In the genomic region with DNA sequence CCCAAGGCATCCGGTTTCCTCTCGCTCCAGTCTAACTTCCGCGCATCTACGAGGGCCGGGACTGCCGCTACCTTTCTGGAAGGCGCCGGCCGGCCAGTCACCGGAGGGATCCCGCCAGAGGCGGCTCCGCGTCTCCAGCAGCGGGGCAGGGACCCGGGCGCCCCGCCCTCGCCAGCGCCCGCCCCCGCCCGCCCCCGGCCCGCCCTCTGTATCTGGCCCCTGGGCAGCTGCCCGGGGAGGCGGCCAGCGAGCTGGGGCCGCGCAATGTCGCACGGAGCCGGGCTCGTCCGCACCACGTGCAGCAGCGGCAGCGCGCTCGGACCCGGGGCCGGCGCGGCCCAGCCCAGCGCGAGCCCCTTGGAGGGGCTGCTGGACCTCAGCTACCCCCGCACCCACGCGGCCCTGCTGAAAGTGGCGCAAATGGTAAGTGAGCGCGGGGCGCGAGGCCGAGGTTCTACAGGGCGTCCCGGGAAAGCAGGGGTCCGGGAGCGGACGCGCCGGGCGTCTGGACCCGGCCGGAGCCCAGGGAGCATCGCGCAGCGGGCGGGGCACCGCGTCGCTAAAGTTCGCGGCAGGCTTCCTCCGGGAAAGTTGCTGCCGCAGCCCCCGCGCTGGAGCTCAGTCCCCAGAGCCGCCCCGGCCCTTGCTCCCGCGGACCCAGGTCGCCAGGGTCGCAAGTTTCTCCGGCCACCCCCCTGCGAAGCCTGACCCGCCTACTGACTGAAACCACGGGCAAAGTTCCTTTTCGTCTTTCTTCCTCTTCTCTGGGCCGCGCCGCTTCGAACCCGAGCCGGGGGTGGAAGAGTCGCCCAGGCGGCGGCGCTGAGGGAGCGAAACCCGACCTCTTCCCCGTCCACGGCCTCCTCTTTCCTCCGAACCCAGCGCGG, we compare ENCODE assay signal across 1 cellular context.
TF ChIP-seq lines count a peak whose summit lies in the region.

A gene with protein sequence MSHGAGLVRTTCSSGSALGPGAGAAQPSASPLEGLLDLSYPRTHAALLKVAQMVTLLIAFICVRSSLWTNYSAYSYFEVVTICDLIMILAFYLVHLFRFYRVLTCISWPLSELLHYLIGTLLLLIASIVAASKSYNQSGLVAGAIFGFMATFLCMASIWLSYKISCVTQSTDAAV (plus strand): TSS at position 211 of the 887 bp plus-strand sequence. CDS start 54 bp downstream, at position 265.

TF ChIP-seq in HepG2, 621 proteins besides CTCF, POLR2A, EP300 and RAD21 (continued from another document and continues in another):
- TF ChIP-seq, protein P1, sequence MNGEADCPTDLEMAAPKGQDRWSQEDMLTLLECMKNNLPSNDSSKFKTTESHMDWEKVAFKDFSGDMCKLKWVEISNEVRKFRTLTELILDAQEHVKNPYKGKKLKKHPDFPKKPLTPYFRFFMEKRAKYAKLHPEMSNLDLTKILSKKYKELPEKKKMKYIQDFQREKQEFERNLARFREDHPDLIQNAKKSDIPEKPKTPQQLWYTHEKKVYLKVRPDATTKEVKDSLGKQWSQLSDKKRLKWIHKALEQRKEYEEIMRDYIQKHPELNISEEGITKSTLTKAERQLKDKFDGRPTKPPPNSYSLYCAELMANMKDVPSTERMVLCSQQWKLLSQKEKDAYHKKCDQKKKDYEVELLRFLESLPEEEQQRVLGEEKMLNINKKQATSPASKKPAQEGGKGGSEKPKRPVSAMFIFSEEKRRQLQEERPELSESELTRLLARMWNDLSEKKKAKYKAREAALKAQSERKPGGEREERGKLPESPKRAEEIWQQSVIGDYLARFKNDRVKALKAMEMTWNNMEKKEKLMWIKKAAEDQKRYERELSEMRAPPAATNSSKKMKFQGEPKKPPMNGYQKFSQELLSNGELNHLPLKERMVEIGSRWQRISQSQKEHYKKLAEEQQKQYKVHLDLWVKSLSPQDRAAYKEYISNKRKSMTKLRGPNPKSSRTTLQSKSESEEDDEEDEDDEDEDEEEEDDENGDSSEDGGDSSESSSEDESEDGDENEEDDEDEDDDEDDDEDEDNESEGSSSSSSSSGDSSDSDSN (CRISPR knock-in tag; IDR thresholded peaks at IDR 0.05), result peak; percentile 87
- TF ChIP-seq, protein P2, sequence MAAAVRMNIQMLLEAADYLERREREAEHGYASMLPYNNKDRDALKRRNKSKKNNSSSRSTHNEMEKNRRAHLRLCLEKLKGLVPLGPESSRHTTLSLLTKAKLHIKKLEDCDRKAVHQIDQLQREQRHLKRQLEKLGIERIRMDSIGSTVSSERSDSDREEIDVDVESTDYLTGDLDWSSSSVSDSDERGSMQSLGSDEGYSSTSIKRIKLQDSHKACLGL (CRISPR knock-in tag; IDR thresholded peaks at IDR 0.05), result peak; percentile 80; the same call in 1 of the 2 replicates
- TF ChIP-seq KLF6 (CRISPR knock-in tag; IDR thresholded peaks at IDR 0.05) (peak; percentile 54; the same call in 1 of the 2 replicates), ARID2 (CRISPR knock-in tag; IDR thresholded peaks at IDR 0.05; ENCODE audit: borderline replicate concordance) (no peak), NFYC (CRISPR knock-in tag; IDR thresholded peaks at IDR 0.05) (no peak), NR1H2 (CRISPR knock-in tag; IDR thresholded peaks at IDR 0.05; ENCODE audit: borderline replicate concordance, low read depth) (no peak), ZNF143 (CRISPR knock-in tag; IDR thresholded peaks at IDR 0.05) (no peak), KLF12 (CRISPR knock-in tag; IDR thresholded peaks at IDR 0.05; ENCODE audit: borderline replicate concordance) (no peak), EEA1 (CRISPR knock-in tag; IDR thresholded peaks at IDR 0.05; ENCODE audit: borderline replicate concordance) (peak; percentile 68; the same call in 1 of the 2 replicates), ZSCAN29 (CRISPR knock-in tag; conservative IDR thresholded peaks at IDR 0.05) (no peak), POGZ (CRISPR knock-in tag; IDR thresholded peaks at IDR 0.05) (peak; percentile 46; the same call in 1 of the 2 replicates), ZNF501 (CRISPR knock-in tag; IDR thresholded peaks at IDR 0.05) (peak; percentile 42; the same call in 1 of the 2 replicates), MAZ (IDR thresholded peaks at IDR 0.05; ENCODE audit: borderline replicate concordance, low read depth, low read length) (no peak), MAZ (CRISPR knock-in tag; IDR thresholded peaks at IDR 0.05; ENCODE audit: low read depth) (peak; percentile 61), CCDC6 (CRISPR knock-in tag; IDR thresholded peaks at IDR 0.05) (peak; percentile 71; the same call in 1 of the 2 replicates), GABPB1 (CRISPR knock-in tag; IDR thresholded peaks at IDR 0.05) (peak; percentile 49; the same call in 1 of the 2 replicates), ZFY (CRISPR knock-in tag; IDR thresholded peaks at IDR 0.05) (peak; percentile 77), ZNF605 (CRISPR knock-in tag; IDR thresholded peaks at IDR 0.05) (peak; percentile 66; the same call in 1 of the 2 replicates)
- TF ChIP-seq, protein P3, sequence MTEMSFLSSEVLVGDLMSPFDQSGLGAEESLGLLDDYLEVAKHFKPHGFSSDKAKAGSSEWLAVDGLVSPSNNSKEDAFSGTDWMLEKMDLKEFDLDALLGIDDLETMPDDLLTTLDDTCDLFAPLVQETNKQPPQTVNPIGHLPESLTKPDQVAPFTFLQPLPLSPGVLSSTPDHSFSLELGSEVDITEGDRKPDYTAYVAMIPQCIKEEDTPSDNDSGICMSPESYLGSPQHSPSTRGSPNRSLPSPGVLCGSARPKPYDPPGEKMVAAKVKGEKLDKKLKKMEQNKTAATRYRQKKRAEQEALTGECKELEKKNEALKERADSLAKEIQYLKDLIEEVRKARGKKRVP (CRISPR knock-in tag; IDR thresholded peaks at IDR 0.05), result no peak
- TF ChIP-seq, protein P4, sequence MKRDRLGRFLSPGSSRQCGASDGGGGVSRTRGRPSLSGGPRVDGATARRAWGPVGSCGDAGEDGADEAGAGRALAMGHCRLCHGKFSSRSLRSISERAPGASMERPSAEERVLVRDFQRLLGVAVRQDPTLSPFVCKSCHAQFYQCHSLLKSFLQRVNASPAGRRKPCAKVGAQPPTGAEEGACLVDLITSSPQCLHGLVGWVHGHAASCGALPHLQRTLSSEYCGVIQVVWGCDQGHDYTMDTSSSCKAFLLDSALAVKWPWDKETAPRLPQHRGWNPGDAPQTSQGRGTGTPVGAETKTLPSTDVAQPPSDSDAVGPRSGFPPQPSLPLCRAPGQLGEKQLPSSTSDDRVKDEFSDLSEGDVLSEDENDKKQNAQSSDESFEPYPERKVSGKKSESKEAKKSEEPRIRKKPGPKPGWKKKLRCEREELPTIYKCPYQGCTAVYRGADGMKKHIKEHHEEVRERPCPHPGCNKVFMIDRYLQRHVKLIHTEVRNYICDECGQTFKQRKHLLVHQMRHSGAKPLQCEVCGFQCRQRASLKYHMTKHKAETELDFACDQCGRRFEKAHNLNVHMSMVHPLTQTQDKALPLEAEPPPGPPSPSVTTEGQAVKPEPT (CRISPR knock-in tag; IDR thresholded peaks at IDR 0.05; ENCODE audit: low read depth), result no peak
- TF ChIP-seq, protein P5, sequence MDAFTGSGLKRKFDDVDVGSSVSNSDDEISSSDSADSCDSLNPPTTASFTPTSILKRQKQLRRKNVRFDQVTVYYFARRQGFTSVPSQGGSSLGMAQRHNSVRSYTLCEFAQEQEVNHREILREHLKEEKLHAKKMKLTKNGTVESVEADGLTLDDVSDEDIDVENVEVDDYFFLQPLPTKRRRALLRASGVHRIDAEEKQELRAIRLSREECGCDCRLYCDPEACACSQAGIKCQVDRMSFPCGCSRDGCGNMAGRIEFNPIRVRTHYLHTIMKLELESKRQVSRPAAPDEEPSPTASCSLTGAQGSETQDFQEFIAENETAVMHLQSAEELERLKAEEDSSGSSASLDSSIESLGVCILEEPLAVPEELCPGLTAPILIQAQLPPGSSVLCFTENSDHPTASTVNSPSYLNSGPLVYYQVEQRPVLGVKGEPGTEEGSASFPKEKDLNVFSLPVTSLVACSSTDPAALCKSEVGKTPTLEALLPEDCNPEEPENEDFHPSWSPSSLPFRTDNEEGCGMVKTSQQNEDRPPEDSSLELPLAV (CRISPR knock-in tag; conservative IDR thresholded peaks at IDR 0.05; ENCODE audit: low read depth), result no peak
- TF ChIP-seq, protein P6, sequence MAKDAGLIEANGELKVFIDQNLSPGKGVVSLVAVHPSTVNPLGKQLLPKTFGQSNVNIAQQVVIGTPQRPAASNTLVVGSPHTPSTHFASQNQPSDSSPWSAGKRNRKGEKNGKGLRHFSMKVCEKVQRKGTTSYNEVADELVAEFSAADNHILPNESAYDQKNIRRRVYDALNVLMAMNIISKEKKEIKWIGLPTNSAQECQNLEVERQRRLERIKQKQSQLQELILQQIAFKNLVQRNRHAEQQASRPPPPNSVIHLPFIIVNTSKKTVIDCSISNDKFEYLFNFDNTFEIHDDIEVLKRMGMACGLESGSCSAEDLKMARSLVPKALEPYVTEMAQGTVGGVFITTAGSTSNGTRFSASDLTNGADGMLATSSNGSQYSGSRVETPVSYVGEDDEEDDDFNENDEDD (CRISPR knock-in tag; IDR thresholded peaks at IDR 0.05; ENCODE audit: borderline replicate concordance), result 0 out of 2 replicates have a peak, but pooled peaks have one; percentile 25
- TF ChIP-seq, protein P7, sequence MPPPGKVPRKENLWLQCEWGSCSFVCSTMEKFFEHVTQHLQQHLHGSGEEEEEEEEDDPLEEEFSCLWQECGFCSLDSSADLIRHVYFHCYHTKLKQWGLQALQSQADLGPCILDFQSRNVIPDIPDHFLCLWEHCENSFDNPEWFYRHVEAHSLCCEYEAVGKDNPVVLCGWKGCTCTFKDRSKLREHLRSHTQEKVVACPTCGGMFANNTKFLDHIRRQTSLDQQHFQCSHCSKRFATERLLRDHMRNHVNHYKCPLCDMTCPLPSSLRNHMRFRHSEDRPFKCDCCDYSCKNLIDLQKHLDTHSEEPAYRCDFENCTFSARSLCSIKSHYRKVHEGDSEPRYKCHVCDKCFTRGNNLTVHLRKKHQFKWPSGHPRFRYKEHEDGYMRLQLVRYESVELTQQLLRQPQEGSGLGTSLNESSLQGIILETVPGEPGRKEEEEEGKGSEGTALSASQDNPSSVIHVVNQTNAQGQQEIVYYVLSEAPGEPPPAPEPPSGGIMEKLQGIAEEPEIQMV (CRISPR knock-in tag; IDR thresholded peaks at IDR 0.05; ENCODE audit: low read depth), result peak; percentile 64
- TF ChIP-seq, protein P8, sequence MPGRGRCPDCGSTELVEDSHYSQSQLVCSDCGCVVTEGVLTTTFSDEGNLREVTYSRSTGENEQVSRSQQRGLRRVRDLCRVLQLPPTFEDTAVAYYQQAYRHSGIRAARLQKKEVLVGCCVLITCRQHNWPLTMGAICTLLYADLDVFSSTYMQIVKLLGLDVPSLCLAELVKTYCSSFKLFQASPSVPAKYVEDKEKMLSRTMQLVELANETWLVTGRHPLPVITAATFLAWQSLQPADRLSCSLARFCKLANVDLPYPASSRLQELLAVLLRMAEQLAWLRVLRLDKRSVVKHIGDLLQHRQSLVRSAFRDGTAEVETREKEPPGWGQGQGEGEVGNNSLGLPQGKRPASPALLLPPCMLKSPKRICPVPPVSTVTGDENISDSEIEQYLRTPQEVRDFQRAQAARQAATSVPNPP (CRISPR knock-in tag; IDR thresholded peaks at IDR 0.05), result peak; percentile 57; the same call in 1 of the 2 replicates
- TF ChIP-seq, protein P9, sequence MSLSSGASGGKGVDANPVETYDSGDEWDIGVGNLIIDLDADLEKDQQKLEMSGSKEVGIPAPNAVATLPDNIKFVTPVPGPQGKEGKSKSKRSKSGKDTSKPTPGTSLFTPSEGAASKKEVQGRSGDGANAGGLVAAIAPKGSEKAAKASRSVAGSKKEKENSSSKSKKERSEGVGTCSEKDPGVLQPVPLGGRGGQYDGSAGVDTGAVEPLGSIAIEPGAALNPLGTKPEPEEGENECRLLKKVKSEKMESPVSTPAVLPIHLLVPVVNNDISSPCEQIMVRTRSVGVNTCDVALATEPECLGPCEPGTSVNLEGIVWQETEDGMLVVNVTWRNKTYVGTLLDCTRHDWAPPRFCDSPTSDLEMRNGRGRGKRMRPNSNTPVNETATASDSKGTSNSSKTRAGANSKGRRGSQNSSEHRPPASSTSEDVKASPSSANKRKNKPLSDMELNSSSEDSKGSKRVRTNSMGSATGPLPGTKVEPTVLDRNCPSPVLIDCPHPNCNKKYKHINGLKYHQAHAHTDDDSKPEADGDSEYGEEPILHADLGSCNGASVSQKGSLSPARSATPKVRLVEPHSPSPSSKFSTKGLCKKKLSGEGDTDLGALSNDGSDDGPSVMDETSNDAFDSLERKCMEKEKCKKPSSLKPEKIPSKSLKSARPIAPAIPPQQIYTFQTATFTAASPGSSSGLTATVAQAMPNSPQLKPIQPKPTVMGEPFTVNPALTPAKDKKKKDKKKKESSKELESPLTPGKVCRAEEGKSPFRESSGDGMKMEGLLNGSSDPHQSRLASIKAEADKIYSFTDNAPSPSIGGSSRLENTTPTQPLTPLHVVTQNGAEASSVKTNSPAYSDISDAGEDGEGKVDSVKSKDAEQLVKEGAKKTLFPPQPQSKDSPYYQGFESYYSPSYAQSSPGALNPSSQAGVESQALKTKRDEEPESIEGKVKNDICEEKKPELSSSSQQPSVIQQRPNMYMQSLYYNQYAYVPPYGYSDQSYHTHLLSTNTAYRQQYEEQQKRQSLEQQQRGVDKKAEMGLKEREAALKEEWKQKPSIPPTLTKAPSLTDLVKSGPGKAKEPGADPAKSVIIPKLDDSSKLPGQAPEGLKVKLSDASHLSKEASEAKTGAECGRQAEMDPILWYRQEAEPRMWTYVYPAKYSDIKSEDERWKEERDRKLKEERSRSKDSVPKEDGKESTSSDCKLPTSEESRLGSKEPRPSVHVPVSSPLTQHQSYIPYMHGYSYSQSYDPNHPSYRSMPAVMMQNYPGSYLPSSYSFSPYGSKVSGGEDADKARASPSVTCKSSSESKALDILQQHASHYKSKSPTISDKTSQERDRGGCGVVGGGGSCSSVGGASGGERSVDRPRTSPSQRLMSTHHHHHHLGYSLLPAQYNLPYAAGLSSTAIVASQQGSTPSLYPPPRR (CRISPR knock-in tag; IDR thresholded peaks at IDR 0.05; ENCODE audit: borderline replicate concordance), result no peak
- TF ChIP-seq, protein P10, sequence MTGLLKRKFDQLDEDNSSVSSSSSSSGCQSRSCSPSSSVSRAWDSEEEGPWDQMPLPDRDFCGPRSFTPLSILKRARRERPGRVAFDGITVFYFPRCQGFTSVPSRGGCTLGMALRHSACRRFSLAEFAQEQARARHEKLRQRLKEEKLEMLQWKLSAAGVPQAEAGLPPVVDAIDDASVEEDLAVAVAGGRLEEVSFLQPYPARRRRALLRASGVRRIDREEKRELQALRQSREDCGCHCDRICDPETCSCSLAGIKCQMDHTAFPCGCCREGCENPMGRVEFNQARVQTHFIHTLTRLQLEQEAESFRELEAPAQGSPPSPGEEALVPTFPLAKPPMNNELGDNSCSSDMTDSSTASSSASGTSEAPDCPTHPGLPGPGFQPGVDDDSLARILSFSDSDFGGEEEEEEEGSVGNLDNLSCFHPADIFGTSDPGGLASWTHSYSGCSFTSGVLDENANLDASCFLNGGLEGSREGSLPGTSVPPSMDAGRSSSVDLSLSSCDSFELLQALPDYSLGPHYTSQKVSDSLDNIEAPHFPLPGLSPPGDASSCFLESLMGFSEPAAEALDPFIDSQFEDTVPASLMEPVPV (CRISPR knock-in tag; IDR thresholded peaks at IDR 0.05), result peak; percentile 77; the same call in 1 of the 2 replicates
- TF ChIP-seq, protein P11, sequence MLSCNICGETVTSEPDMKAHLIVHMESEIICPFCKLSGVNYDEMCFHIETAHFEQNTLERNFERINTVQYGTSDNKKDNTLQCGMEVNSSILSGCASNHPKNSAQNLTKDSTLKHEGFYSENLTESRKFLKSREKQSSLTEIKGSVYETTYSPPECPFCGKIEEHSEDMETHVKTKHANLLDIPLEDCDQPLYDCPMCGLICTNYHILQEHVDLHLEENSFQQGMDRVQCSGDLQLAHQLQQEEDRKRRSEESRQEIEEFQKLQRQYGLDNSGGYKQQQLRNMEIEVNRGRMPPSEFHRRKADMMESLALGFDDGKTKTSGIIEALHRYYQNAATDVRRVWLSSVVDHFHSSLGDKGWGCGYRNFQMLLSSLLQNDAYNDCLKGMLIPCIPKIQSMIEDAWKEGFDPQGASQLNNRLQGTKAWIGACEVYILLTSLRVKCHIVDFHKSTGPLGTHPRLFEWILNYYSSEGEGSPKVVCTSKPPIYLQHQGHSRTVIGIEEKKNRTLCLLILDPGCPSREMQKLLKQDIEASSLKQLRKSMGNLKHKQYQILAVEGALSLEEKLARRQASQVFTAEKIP (CRISPR knock-in tag; IDR thresholded peaks at IDR 0.05; ENCODE audit: borderline replicate concordance), result no peak
